15 cellular contexts compared by ENCODE assay signal in genomic region chr13:113145911-113146598, GRCh38. TPM values are rescaled to one million over a fixed set of nuclear protein-coding genes. Genes with fewer than 3 reads are reported as not detected.
"Had no signal": no experiment of that assay in that cellular context is flagged by ENCODE, and none has a peak within 500 bp of the region (broad histone marks: within the 10 kb centered on the region; RNA-seq: fewer than 3 reads in every experiment).

No MANE protein-coding gene starts in this region.

- H3K4me1 Mint-ChIP-seq: central memory CD8-positive, alpha-beta T cell had no signal

- H3K27ac Mint-ChIP-seq: activated B cell treated with CpG ODN at 0.5 μM for 24 hours; naive thymus-derived CD4-positive, alpha-beta T cell; progenitor cell of endocrine pancreas; stimulated activated naive B cell treated with anti-CD40 and anti-IgM and Interleukin-4, amounts not matched to agents 10 μg/mL and 1 μg/mL and 100 μg/mL, for 72 hours had no signal

- H3K36me3 Mint-ChIP-seq: naive thymus-derived CD4-positive, alpha-beta T cell had no signal

- H3K9me3 Mint-ChIP-seq: activated B cell treated with CpG ODN at 0.5 μM for 24 hours; central memory CD8-positive, alpha-beta T cell; stimulated activated naive B cell treated with anti-CD40 and anti-IgM and Interleukin-4, amounts not matched to agents 10 μg/mL and 1 μg/mL and 100 μg/mL, for 72 hours; T-helper 1 cell treated with Interleukin-12 subunit alpha and Interleukin-12 subunit beta and Interleukin-4 antibody, amounts not matched to agents 30 μg/mL and 1 μg/mL, for 36 hours had no signal

- DNase-seq: activated B cell treated with CpG ODN at 0.5 μM for 24 hours; activated CD4-positive, alpha-beta T cell treated with anti-CD3 and anti-CD28 coated beads, Interleukin-2, amount 50 U/mL, for 4 hours; amniotic stem cell; body of pancreas; erythroblast; lower lobe of right lung; naive thymus-derived CD4-positive, alpha-beta T cell; Right ventricle myocardium superior; stimulated activated naive B cell treated with anti-CD40 and anti-IgM and Interleukin-4, amounts not matched to agents 10 μg/mL and 1 μg/mL and 100 μg/mL, for 72 hours; trophoblast cell had no signal

- H3K4me3 Mint-ChIP-seq: activated B cell treated with CpG ODN at 0.5 μM for 24 hours; central memory CD8-positive, alpha-beta T cell; naive thymus-derived CD4-positive, alpha-beta T cell; stimulated activated naive B cell treated with anti-CD40 and anti-IgM and Interleukin-4, amounts not matched to agents 10 μg/mL and 1 μg/mL and 100 μg/mL, for 72 hours; T-helper 1 cell treated with Interleukin-12 subunit alpha and Interleukin-12 subunit beta and Interleukin-4 antibody, amounts not matched to agents 30 μg/mL and 1 μg/mL, for 36 hours had no signal

- ATAC-seq: body of pancreas; lower lobe of right lung; naive thymus-derived CD4-positive, alpha-beta T cell; right lobe of liver; stimulated activated naive B cell treated with anti-CD40 and anti-IgM and Interleukin-4, amounts not matched to agents 10 μg/mL and 1 μg/mL and 100 μg/mL, for 72 hours had no signal

RNA-seq across cellular contexts. Expression of gene PROZ, which starts 12.4 kb away (rescaled TPM):
- total RNA-seq: activated B cell treated with CpG ODN at 0.5 μM for 24 hours, body of pancreas, kidney epithelial cell, lower lobe of right lung, progenitor cell of endocrine pancreas, Right ventricle myocardium superior had no signal

RNA-seq across cellular contexts. Expression of gene F10, which starts 23.5 kb away (rescaled TPM):
- total RNA-seq: activated B cell treated with CpG ODN at 0.5 μM for 24 hours; naive thymus-derived CD4-positive, alpha-beta T cell had no signal

RNA-seq across cellular contexts. Expression of gene F7, which starts 40.5 kb away (rescaled TPM):
- total RNA-seq: activated B cell treated with CpG ODN at 0.5 μM for 24 hours, body of pancreas, lower lobe of right lung had no signal
